ENCODE assay signal across 1 cellular context in genomic region chr14:93136009-93136408, GRCh38.
TF ChIP-seq lines count a peak whose summit lies in the region.

No MANE protein-coding gene starts in this region.

TF ChIP-seq in liver, 16 proteins besides CTCF, POLR2A, EP300 and RAD21 (continued from another document):
- TF ChIP-seq HNF4A (conservative IDR thresholded peaks at IDR 0.05) (peak in 1 of 2 donors; percentile 22), MAX (IDR thresholded peaks at IDR 0.05) (no peak)
